1 cellular context compared by ENCODE assay signal in the genomic region with DNA sequence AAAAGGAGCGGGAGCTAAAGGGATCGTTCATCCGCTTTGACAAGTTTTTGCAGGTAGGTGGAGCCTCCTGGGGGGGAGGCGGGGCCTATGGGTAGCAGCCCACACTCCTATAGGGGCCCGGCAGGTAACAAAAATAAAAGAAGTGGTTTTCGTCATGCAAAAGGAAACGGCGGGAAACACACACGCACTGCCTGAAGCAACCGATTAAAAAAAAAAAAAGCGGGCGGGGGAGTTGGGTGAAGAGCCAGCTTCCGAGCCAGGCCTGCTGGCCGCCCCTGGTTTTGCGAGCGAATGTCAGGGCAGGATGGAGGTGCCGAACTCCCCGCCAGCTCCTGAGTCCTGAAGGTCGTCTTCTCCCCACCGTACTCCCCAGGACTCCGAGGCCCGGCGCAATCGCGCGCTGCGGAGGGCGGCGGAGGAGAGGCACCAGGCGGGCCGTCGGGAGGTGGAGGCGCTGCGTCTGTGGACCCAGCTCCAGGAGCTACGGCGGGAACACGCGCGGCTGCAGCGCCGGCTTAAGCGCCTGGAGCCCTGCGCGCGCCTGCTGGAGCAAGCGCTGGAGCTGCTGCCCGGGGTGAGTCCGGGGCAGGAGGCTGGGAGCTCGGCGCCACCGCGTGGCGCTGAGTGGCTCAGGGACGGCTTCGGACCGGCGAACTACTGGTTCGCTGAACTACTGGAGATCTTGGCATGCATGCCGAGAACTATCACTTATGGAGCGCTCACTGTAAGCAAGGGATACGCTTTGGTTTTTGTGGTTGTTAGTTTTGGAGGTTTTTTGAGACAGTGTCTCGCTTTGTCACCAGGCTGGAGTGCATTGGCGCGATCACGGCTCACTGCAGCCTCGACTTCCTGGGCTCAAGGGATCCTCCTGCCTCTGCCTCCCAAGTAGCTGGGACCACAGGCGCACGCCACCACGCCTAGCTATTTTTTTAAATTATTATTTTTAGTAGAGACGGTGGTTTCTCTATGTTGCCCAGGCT.
TF ChIP-seq lines count a peak whose summit lies in the region.

No MANE protein-coding gene starts in this region.

TF ChIP-seq in SK-N-SH, 30 proteins besides CTCF, POLR2A, EP300 and RAD21:
- TF ChIP-seq SIN3A (IDR thresholded peaks at IDR 0.05; ENCODE audit: borderline replicate concordance, low read depth, low read length) (no peak), NFIC (IDR thresholded peaks at IDR 0.05; ENCODE audit: borderline replicate concordance) (no peak), SMC3 (IDR thresholded peaks at IDR 0.05; ENCODE audit: low read depth, low read length) (peak; percentile 68), RCOR1 (IDR thresholded peaks at IDR 0.05; ENCODE audit: low read length) (peak; percentile 35; the same call in 1 of the 2 replicates), NRF1 (IDR thresholded peaks at IDR 0.05; ENCODE audit: low read depth, low read length) (peak; percentile 33; the same call in 1 of the 2 replicates)
- TF ChIP-seq, protein P1, sequence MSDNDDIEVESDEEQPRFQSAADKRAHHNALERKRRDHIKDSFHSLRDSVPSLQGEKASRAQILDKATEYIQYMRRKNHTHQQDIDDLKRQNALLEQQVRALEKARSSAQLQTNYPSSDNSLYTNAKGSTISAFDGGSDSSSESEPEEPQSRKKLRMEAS (IDR thresholded peaks at IDR 0.05; ENCODE audit: low read depth): 0 out of 2 replicates have a peak, but pooled peaks have one; percentile 22
